In the genomic region with DNA sequence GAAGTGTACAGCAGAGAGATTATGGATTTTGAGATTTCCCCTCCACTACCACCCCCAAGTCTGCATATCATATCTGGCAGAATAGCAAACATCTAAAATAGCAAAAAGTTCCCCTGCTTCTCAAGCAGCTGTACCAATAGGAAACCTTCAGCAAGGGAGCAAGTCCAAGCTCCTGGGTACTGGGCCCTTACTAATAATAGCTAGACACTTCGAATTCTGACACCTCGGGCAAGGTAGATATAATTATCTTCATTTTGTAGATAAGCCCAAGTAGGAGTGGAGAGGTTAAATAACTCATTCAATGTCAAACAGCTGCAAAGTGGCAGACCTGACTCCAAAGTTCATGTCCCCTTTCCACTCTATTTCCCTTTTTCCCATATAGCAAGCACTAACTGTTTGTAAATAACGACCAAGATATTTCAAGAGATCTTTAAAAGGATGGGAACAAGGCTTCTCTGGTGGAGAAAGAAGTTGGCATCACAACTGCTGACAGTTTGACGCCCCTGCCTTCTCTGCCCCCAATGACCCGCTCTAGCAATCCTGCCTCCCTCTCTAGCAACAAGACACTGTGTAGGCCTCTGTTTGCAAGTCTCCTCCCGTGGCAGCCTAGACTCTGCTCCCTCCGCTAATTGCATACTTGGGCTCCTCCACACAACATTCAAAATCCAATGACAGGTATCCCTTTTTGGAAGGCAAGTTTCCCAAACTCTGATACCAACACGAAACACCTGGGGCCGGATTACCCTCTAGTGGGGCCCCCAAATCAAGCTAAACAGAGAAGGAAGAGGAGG, we compare ENCODE assay signal across 1 cellular context.
TF ChIP-seq lines count a peak whose summit lies in the region.

No MANE protein-coding gene starts in this region.

TF ChIP-seq in IMR-90, 13 proteins besides CTCF, POLR2A, EP300 and RAD21:
- no peak for TF ChIP-seq CEBPB (IDR thresholded peaks at IDR 0.05; ENCODE audit: low read depth, low read length)
